Comparison of ENCODE assay signal across 13 cellular contexts in the genomic region with DNA sequence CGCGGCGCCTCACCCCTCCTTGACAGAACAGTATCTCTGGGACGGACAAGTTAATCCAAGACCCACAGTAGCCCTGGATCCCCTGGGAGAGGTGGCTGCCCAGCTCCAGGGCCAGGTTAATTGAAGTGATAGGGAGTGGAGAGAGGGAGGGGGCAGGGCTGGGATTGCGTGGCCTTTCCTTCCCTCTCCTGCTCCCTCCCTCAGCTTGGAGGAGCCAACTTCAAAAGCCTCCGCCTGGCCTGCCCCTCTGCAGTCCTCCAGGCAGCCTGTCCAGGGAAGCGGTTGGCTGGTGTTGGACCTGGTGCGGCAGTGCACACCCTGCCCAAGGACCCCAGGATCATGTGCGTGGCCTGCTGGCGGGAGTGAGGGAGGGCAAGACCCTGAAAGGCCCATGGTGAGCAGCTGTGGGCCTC. TPM values are rescaled to one million over a fixed set of nuclear protein-coding genes. Genes with fewer than 3 reads are reported as not detected.
DNase-seq lines count a peak whose midpoint lies in the region; ATAC-seq and TF ChIP-seq lines count a peak whose summit lies in the region.
"Had no signal": no experiment of that assay in that cellular context is flagged by ENCODE, and none has a peak within 500 bp of the region (broad histone marks: within the 10 kb centered on the region; RNA-seq: fewer than 3 reads in every experiment).

A gene with protein sequence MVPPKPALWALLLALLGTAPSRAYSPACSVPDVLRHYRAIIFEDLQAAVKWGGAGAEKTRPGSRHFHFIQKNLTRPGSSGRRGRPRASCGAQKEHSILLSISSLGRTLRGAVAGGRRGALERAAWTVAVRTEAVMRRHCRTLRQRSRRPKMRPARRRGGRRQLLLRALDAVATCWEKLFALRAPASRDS (plus strand): TSS at position 250 of the 413 bp plus-strand sequence. CDS start 142 bp downstream, at position 392.

- H3K4me1 Mint-ChIP-seq in activated T-cell treated with anti-CD3 and anti-CD28 coated beads, Interleukin-2, amount 50 U/mL, for 24 hours (ENCODE audit: low read depth), result peaks cover 60% of the 10 kb centered on the region
- H3K4me1 Mint-ChIP-seq in IgD-negative memory B cell (peaks cover 2 to 8% (median 5%) of the 10 kb centered on the region in 3 donors), nephron progenitor cell (peaks cover 45% of the 10 kb centered on the region)
- peaks cover 49% of the 10 kb centered on the region for H3K4me1 Mint-ChIP-seq in activated naive CD8-positive, alpha-beta T cell treated with anti-CD3 and anti-CD28 coated beads for 36 hours

- no peak for ATAC-seq in GM19328 (IDR thresholded peaks at IDR 0.05; ENCODE audit: unreplicated experiment)
- ATAC-seq: stimulated activated memory B cell treated with anti-CD40 and anti-IgM and Interleukin-4, amounts not matched to agents 10 μg/mL and 1 μg/mL and 100 μg/mL, for 72 hours had no signal

- no peak for DNase-seq in activated T-cell treated with anti-CD3 and anti-CD28 coated beads, Interleukin-2, amount 50 U/mL, for 24 hours
- no peak for DNase-seq in activated T-cell treated with anti-CD3 and anti-CD28 coated beads, Interleukin-2, amount 50 U/mL, for 48 hours
- DNase-seq in activated naive CD8-positive, alpha-beta T cell treated with anti-CD3 and anti-CD28 coated beads for 36 hours, result no peak
- DNase-seq in nephron progenitor cell, result no peak
- DNase-seq in effector CD8-positive, alpha-beta T cell (lab: John Stamatoyannopoulos, UW), result no peak
- no peak for DNase-seq in NCI-H1092 treated with DMSO at 0.1 percent for 48 hours (lab: John Stamatoyannopoulos, UW)
- DNase-seq: brain microvascular endothelial cell; DND-41; MG63; stimulated activated CD4-positive, alpha-beta T cell treated with anti-CD3 and anti-CD28 coated beads, Interleukin-4, amount 100 ng/mL, for 1 hour had no signal

- H3K27ac Mint-ChIP-seq in activated T-cell treated with anti-CD3 and anti-CD28 coated beads, Interleukin-2, amount 50 U/mL, for 24 hours, result peak within 1 kb of the TSS; percentile 95
- H3K27ac Mint-ChIP-seq in IgD-negative memory B cell (peak within 1 kb of the TSS in 2 of 3 donors; percentile 58 to 92), nephron progenitor cell (no peak within 1 kb of the TSS)
- H3K27ac Mint-ChIP-seq in activated naive CD8-positive, alpha-beta T cell treated with anti-CD3 and anti-CD28 coated beads for 36 hours, result peak within 1 kb of the TSS; percentile 90
- H3K27ac Mint-ChIP-seq: stimulated activated memory B cell treated with anti-CD40 and anti-IgM and Interleukin-4, amounts not matched to agents 10 μg/mL and 1 μg/mL and 100 μg/mL, for 72 hours had no signal

- H3K9me3 Mint-ChIP-seq in activated T-cell treated with anti-CD3 and anti-CD28 coated beads, Interleukin-2, amount 50 U/mL, for 24 hours, result no peaks in the 10 kb centered on the region
- H3K9me3 Mint-ChIP-seq in IgD-negative memory B cell (no peaks in the 10 kb centered on the region), nephron progenitor cell (no peaks in the 10 kb centered on the region)
- no peaks in the 10 kb centered on the region for H3K9me3 Mint-ChIP-seq in activated naive CD8-positive, alpha-beta T cell treated with anti-CD3 and anti-CD28 coated beads for 36 hours
- H3K9me3 Mint-ChIP-seq: stimulated activated memory B cell treated with anti-CD40 and anti-IgM and Interleukin-4, amounts not matched to agents 10 μg/mL and 1 μg/mL and 100 μg/mL, for 72 hours had no signal

- no peak for TF ChIP-seq CTCF in nephron progenitor cell (IDR thresholded peaks at IDR 0.05)

- H3K36me3 Mint-ChIP-seq in activated T-cell treated with anti-CD3 and anti-CD28 coated beads, Interleukin-2, amount 50 U/mL, for 24 hours (ENCODE audit: low read depth), result peaks cover 42% of the 10 kb centered on the region
- no peaks in the 10 kb centered on the region for H3K36me3 Mint-ChIP-seq in IgD-negative memory B cell
- H3K36me3 Mint-ChIP-seq in activated naive CD8-positive, alpha-beta T cell treated with anti-CD3 and anti-CD28 coated beads for 36 hours, result peaks cover 13% of the 10 kb centered on the region
- H3K36me3 Mint-ChIP-seq in nephron progenitor cell (ENCODE audit: low read depth), result peaks cover 22% of the 10 kb centered on the region

- H3K4me3 Mint-ChIP-seq in activated T-cell treated with anti-CD3 and anti-CD28 coated beads, Interleukin-2, amount 50 U/mL, for 24 hours, result peak within 1 kb of the TSS; percentile 60
- H3K4me3 Mint-ChIP-seq in IgD-negative memory B cell (peak within 1 kb of the TSS in 1 of 4 donors; percentile 67), nephron progenitor cell (peak within 1 kb of the TSS; percentile 40)
- peak within 1 kb of the TSS; percentile 60 for H3K4me3 Mint-ChIP-seq in activated naive CD8-positive, alpha-beta T cell treated with anti-CD3 and anti-CD28 coated beads for 36 hours
- H3K4me3 Mint-ChIP-seq: stimulated activated memory B cell treated with anti-CD40 and anti-IgM and Interleukin-4, amounts not matched to agents 10 μg/mL and 1 μg/mL and 100 μg/mL, for 72 hours had no signal

- peaks cover 3% of the 10 kb centered on the region for H3K27me3 Mint-ChIP-seq in activated T-cell treated with anti-CD3 and anti-CD28 coated beads, Interleukin-2, amount 50 U/mL, for 24 hours
- peaks cover 9% of the 10 kb centered on the region for H3K27me3 Mint-ChIP-seq in IgD-negative memory B cell
- peaks cover 3% of the 10 kb centered on the region for H3K27me3 Mint-ChIP-seq in activated naive CD8-positive, alpha-beta T cell treated with anti-CD3 and anti-CD28 coated beads for 36 hours
- H3K27me3 Mint-ChIP-seq in nephron progenitor cell (ENCODE audit: low read depth, poor library complexity), result peaks cover 46% of the 10 kb centered on the region

RNA-seq across cellular contexts. Expression of the gene that starts here (rescaled TPM):
- not detected for polyA plus RNA-seq in IgD-negative memory B cell
- total RNA-seq in activated naive CD8-positive, alpha-beta T cell treated with anti-CD3 and anti-CD28 coated beads for 36 hours, result 1 to 10 TPM; 2.1 to 2.5 TPM
